In the genomic region with DNA sequence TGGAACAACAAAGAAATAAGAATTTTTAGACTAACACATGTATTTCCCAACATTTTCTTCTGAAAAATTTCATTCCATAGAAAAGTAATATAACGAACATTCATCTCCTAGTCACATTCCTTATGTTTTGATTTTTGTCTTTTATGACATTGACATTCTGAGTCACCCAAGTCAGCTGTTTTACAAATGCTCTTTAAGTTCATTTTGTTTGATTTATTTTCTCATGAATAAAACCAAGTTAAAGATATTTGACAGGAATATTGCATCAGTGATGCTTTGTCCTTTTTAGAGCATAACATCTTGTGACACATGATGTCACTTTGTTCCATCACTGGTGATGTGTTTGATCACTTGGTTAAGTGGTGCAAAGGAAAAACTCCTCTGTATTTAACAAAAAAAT, we compare ENCODE assay signal across 1 cellular context.
TF ChIP-seq lines count a peak whose summit lies in the region.

No MANE protein-coding gene starts in this region.

TF ChIP-seq in GM12878, 131 proteins besides CTCF, POLR2A, EP300 and RAD21:
- TF ChIP-seq, protein P1, sequence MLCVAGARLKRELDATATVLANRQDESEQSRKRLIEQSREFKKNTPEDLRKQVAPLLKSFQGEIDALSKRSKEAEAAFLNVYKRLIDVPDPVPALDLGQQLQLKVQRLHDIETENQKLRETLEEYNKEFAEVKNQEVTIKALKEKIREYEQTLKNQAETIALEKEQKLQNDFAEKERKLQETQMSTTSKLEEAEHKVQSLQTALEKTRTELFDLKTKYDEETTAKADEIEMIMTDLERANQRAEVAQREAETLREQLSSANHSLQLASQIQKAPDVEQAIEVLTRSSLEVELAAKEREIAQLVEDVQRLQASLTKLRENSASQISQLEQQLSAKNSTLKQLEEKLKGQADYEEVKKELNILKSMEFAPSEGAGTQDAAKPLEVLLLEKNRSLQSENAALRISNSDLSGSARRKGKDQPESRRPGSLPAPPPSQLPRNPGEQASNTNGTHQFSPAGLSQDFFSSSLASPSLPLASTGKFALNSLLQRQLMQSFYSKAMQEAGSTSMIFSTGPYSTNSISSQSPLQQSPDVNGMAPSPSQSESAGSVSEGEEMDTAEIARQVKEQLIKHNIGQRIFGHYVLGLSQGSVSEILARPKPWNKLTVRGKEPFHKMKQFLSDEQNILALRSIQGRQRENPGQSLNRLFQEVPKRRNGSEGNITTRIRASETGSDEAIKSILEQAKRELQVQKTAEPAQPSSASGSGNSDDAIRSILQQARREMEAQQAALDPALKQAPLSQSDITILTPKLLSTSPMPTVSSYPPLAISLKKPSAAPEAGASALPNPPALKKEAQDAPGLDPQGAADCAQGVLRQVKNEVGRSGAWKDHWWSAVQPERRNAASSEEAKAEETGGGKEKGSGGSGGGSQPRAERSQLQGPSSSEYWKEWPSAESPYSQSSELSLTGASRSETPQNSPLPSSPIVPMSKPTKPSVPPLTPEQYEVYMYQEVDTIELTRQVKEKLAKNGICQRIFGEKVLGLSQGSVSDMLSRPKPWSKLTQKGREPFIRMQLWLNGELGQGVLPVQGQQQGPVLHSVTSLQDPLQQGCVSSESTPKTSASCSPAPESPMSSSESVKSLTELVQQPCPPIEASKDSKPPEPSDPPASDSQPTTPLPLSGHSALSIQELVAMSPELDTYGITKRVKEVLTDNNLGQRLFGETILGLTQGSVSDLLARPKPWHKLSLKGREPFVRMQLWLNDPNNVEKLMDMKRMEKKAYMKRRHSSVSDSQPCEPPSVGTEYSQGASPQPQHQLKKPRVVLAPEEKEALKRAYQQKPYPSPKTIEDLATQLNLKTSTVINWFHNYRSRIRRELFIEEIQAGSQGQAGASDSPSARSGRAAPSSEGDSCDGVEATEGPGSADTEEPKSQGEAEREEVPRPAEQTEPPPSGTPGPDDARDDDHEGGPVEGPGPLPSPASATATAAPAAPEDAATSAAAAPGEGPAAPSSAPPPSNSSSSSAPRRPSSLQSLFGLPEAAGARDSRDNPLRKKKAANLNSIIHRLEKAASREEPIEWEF (IDR thresholded peaks at IDR 0.05; ENCODE audit: insufficient replicate concordance, low read depth, low read length), result no peak
- no peak for TF ChIP-seq RFX5 (IDR thresholded peaks at IDR 0.05; ENCODE audit: low read depth, low read length)
- no peak for TF ChIP-seq SRF (IDR thresholded peaks at IDR 0.05; ENCODE audit: low read depth in 2 of 2, low read length in 2 of 2)
- no peak for TF ChIP-seq RCOR1 (conservative IDR thresholded peaks at IDR 0.05; ENCODE audit: low read depth, low read length)
